8 cellular contexts compared by ENCODE assay signal in genomic region chr6:87155920-87156600, GRCh38. TPM values are rescaled to one million over a fixed set of nuclear protein-coding genes. Genes with fewer than 3 reads are reported as not detected.
A peak's percentile ranks its signal among the peaks of the same experiment; 100 is the strongest.
DNase-seq lines count a peak whose midpoint lies in the region; ATAC-seq lines count a peak whose summit lies in the region.

No MANE protein-coding gene starts in this region.

- peaks cover 6% of the 10 kb centered on the region; the same call in 1 of the 2 replicates for H3K4me1 ChIP-seq in HAP-1
- H3K4me1 ChIP-seq in muscle layer of duodenum (ENCODE audit: control insufficient read depth in 1 of 2, insufficient read depth in 2 of 2, low read length in 2 of 2), result peaks cover 11 to 30% of the 10 kb centered on the region in 2 donors

- peak overlapping the region; percentile 86 for H3K4me3 ChIP-seq in HAP-1
- peak overlapping the region; percentile 81 to 96 for H3K4me3 ChIP-seq in muscle layer of duodenum (ENCODE audit: low read depth in 1 of 2, low read length in 2 of 2)

- H3K9me3 ChIP-seq in HAP-1 (no peaks in the 10 kb centered on the region), muscle layer of duodenum (ENCODE audit: control insufficient read depth in 1 of 2, low read length in 2 of 2) (no peaks in the 10 kb centered on the region)

- in situ Hi-C loops in HAP-1 (cut with MboI; ENCODE audit: low sequenced_read_pairs), result no loop called here

- DNase-seq in ELR (ENCODE audit: low read depth), result peak; percentile 66
- peak; percentile 80 to 91 for DNase-seq in HAP-1 (ENCODE audit: low spot score in 2 of 2)
- DNase-seq in NCI-H526 (lab: John Stamatoyannopoulos, UW), result peak; percentile 61 to 70
- peak; percentile 73 for DNase-seq in activated CD8-positive, alpha-beta memory T cell treated with anti-CD3 and anti-CD28 coated beads, Interleukin-2, amount 50 U/mL, for 48 hours
- DNase-seq in stimulated activated naive CD4-positive, alpha-beta T cell (lab: John Stamatoyannopoulos, UW), result peak; percentile 14 to 70 (median 43)

- peak; percentile 55 for ATAC-seq in esophagus mucosa
- no peak for ATAC-seq in GM18858 (IDR thresholded peaks at IDR 0.05; ENCODE audit: unreplicated experiment)

- H3K27me3 ChIP-seq in HAP-1 (ENCODE audit: low read depth) (no peaks in the 10 kb centered on the region), muscle layer of duodenum (ENCODE audit: low read depth, low read length) (no peaks in the 10 kb centered on the region)

- no peaks in the 10 kb centered on the region for H3K36me3 ChIP-seq in HAP-1 (replicated peaks)
- H3K36me3 ChIP-seq in muscle layer of duodenum (ENCODE audit: control insufficient read depth in 1 of 2, insufficient read depth in 2 of 2, low read length in 2 of 2), result peaks cover 0 to 3% of the 10 kb centered on the region in 2 donors

- H3K27ac ChIP-seq in muscle layer of duodenum (ENCODE audit: low read length), result peak overlapping the region; percentile 91

RNA-seq across cellular contexts. Expression of gene ZNF292, which starts 0.7 kb away (rescaled TPM):
- 21.6 TPM for total RNA-seq in esophagus mucosa
